8 cellular contexts compared by ENCODE assay signal in genomic region chr6:158026901-158027589, GRCh38. TPM values are rescaled to one million over a fixed set of nuclear protein-coding genes. Genes with fewer than 3 reads are reported as not detected.
A peak's percentile ranks its signal among the peaks of the same experiment; 100 is the strongest.
DNase-seq lines count a peak whose midpoint lies in the region; ATAC-seq and TF ChIP-seq lines count a peak whose summit lies in the region.

No MANE protein-coding gene starts in this region.

- H3K36me3 ChIP-seq in DND-41 (ENCODE audit: insufficient read depth, low read length) = peaks cover 18% of the 10 kb centered on the region; the same call in 1 of the 2 replicates
- H3K36me3 ChIP-seq in endocrine pancreas (ENCODE audit: control insufficient read depth, insufficient read depth, low read length) = no peaks in the 10 kb centered on the region
- no peaks in the 10 kb centered on the region for H3K36me3 ChIP-seq in psoas muscle (ENCODE audit: insufficient read depth in 1 of 2, low read depth in 1 of 2)

- peak overlapping the region; percentile 52 for H3K9ac ChIP-seq in DND-41 (ENCODE audit: low read depth, low read length)
- H3K9ac ChIP-seq in endocrine pancreas (ENCODE audit: control insufficient read depth, insufficient read depth, low read length) = peak overlapping the region; percentile 54

- TF ChIP-seq CTCF in DND-41 (IDR thresholded peaks at IDR 0.05; ENCODE audit: borderline replicate concordance, extremely low read depth, low read length, poor library complexity, severe bottlenecking) (peak; percentile 57), psoas muscle (IDR thresholded peaks at IDR 0.05) (no peak)

- H3K27ac ChIP-seq in DND-41 (ENCODE audit: low read length) (peak overlapping the region; percentile 90), psoas muscle (peak overlapping the region; percentile 49)

- H3K4me2 ChIP-seq in DND-41 (ENCODE audit: insufficient read depth, low read length) = peak overlapping the region; percentile 86

- DNase-seq in DND-41 = no peak
- peak; percentile 98 to 99 for DNase-seq in Kasumi-1 (lab: John Stamatoyannopoulos, UW)
- no peak for DNase-seq in psoas muscle
- no peak for DNase-seq in COLO668 (lab: John Stamatoyannopoulos, UW; ENCODE audit: unreplicated experiment)
- no peak for DNase-seq in hepatic stellate cell (ENCODE audit: low spot score)
- DNase-seq in NCI-H2227 (lab: John Stamatoyannopoulos, UW; ENCODE audit: unreplicated experiment) = no peak
- no peak for DNase-seq in activated CD4-positive, alpha-beta T cell treated with anti-CD3 and anti-CD28 coated beads for 1 hour

- 82 to 92% (median 86%) methylated on average over 23 of the region's 23 CpGs for WGBS in psoas muscle, 3 donors

- H3K4me1 ChIP-seq in DND-41 (ENCODE audit: insufficient read depth, low read length) (peaks cover 44% of the 10 kb centered on the region), endocrine pancreas (ENCODE audit: control insufficient read depth, insufficient read depth, low read length) (no peaks in the 10 kb centered on the region), psoas muscle (peaks cover 21% of the 10 kb centered on the region)

- intact Hi-C loops in psoas muscle (cut with DNase I) = no loop called here

- H4K20me1 ChIP-seq in DND-41 (ENCODE audit: insufficient read depth, low read length) = peaks cover 24% of the 10 kb centered on the region

- peak; percentile 71 for ATAC-seq in DND-41 (ENCODE audit: insufficient read depth, low read depth)
- ATAC-seq in psoas muscle = peak in 1 of 4 donors; percentile 10

- H2AFZ ChIP-seq in DND-41 (ENCODE audit: low read depth, low read length) = peak overlapping the region; percentile 76; the same call in 1 of the 2 replicates

- no peaks in the 10 kb centered on the region for H3K9me3 ChIP-seq in DND-41 (ENCODE audit: insufficient read depth, low read length, severe bottlenecking)
- H3K9me3 ChIP-seq in endocrine pancreas (ENCODE audit: control insufficient read depth, low read length) = no peaks in the 10 kb centered on the region
- no peaks in the 10 kb centered on the region for H3K9me3 ChIP-seq in psoas muscle

- H3K4me3 ChIP-seq in DND-41 (ENCODE audit: low read depth in 1 of 2, low read length in 2 of 2) = peak overlapping the region in 1 of 2 experiments; percentile 55; a peak in 2 of 4 replicates
- no peak overlapping the region for H3K4me3 ChIP-seq in endocrine pancreas (ENCODE audit: control insufficient read depth, insufficient read depth, low read length)
- H3K4me3 ChIP-seq in psoas muscle = no peak overlapping the region

- H3K79me2 ChIP-seq in DND-41 (ENCODE audit: insufficient read depth, low read length) = peaks cover 14% of the 10 kb centered on the region

- H3K27me3 ChIP-seq in DND-41 (ENCODE audit: insufficient read depth, low read length, poor library complexity) (no peaks in the 10 kb centered on the region), endocrine pancreas (ENCODE audit: control insufficient read depth, insufficient read depth, low read length) (no peaks in the 10 kb centered on the region), psoas muscle (ENCODE audit: insufficient read depth in 3 of 3, low read length in 2 of 3) (no peaks in the 10 kb centered on the region)

RNA-seq across cellular contexts. Expression of gene SYNJ2, which starts 45.4 kb away (rescaled TPM):
- 10 to 100 TPM in 2 of 4 donors, 1 to 10 TPM in 2; 2.6 to 30.2 (median 12.4) TPM for total RNA-seq in psoas muscle
- polyA plus RNA-seq in psoas muscle = 1 to 10 TPM; 3.2 to 8.1 (median 6.1) TPM

Comparison
In these comparisons a context has a peak if more than half of its experiments do, and no peak if none do; other contexts are left out.
1. DNase-seq: peak in Kasumi-1 (2 of 2); none in DND-41 (single experiment), psoas muscle (0 of 2), COLO668 (single experiment), hepatic stellate cell (single experiment), NCI-H2227 (single experiment) and activated CD4-positive, alpha-beta T cell treated with anti-CD3 and anti-CD28 coated beads for 1 hour (single experiment).